ENCODE assay signal across 1 cellular context in genomic region chr12:76025601-76026575, GRCh38.
TF ChIP-seq lines count a peak whose summit lies in the region.

No MANE protein-coding gene starts in this region.

TF ChIP-seq in GM12878, 131 proteins besides CTCF, POLR2A, EP300 and RAD21 (continued from another document):
- TF ChIP-seq PML (IDR thresholded peaks at IDR 0.05; ENCODE audit: low read length) (no peak), ATF2 (IDR thresholded peaks at IDR 0.05; ENCODE audit: low read length) (no peak), SMARCA5 (IDR thresholded peaks at IDR 0.05) (no peak), ZNF384 (IDR thresholded peaks at IDR 0.05; ENCODE audit: borderline replicate concordance, low read depth, low read length) (no peak)
